In genomic region chr19:54508487-54508886, GRCh38 we compare ENCODE assay signal across 3 cellular contexts. TPM values are rescaled to one million over a fixed set of nuclear protein-coding genes. Genes with fewer than 3 reads are reported as not detected.
"Had no signal": no experiment of that assay in that cellular context is flagged by ENCODE, and none has a peak within 500 bp of the region (broad histone marks: within the 10 kb centered on the region; RNA-seq: fewer than 3 reads in every experiment).

No MANE protein-coding gene starts in this region.

RNA-seq across cellular contexts. Expression of gene LAIR2, which starts 5.9 kb away (rescaled TPM):
- total RNA-seq: M059J, Right ventricle myocardium superior, SJSA1 had no signal
